Comparison of ENCODE assay signal across 13 cellular contexts in genomic region chr6:106886922-106887797, GRCh38.
A peak's percentile ranks its signal among the peaks of the same experiment; 100 is the strongest.
DNase-seq lines count a peak whose midpoint lies in the region; ATAC-seq and TF ChIP-seq lines count a peak whose summit lies in the region.
"Had no signal": no experiment of that assay in that cellular context is flagged by ENCODE, and none has a peak within 500 bp of the region (broad histone marks: within the 10 kb centered on the region; RNA-seq: fewer than 3 reads in every experiment).

No MANE protein-coding gene starts in this region.

- no peak overlapping the region for H3K4me2 ChIP-seq in parathyroid adenoma (ENCODE audit: low read length)

- no peak overlapping the region for H3K27ac ChIP-seq in parathyroid adenoma
- H3K27ac ChIP-seq: uterus had no signal

- no peaks in the 10 kb centered on the region for H3K9me3 Mint-ChIP-seq in endothelial cell (ENCODE audit: unreplicated experiment)
- H3K9me3 Mint-ChIP-seq: activated naive CD8-positive, alpha-beta T cell treated with anti-CD3 and anti-CD28 coated beads, Interleukin-2, amount 10 ng/mL, durations not matched to agents 7 days and 5 days; naive B cell had no signal

- H3K4me3 ChIP-seq in parathyroid adenoma (ENCODE audit: low read depth, low read length), result no peak overlapping the region
- H3K4me3 ChIP-seq: uterus had no signal

- DNase-seq in HT-29 (ENCODE audit: low spot score), result peak; percentile 58
- peak; percentile 71 for DNase-seq in NCI-H510A treated with DMSO at 0.1 percent for 48 hours (lab: John Stamatoyannopoulos, UW)
- DNase-seq in endothelial cell (ENCODE audit: low spot score), result no peak
- DNase-seq in stimulated activated naive CD4-positive, alpha-beta T cell treated with Interleukin-2 at 50 U/mL for 16 hours (lab: John Stamatoyannopoulos, UW), result no peak
- no peak for DNase-seq in DMS79 treated with DMSO at 0.1 percent for 48 hours (lab: John Stamatoyannopoulos, UW)
- no peak for DNase-seq in amygdala (lab: John Stamatoyannopoulos, UW)
- DNase-seq: activated naive CD8-positive, alpha-beta T cell treated with anti-CD3 and anti-CD28 coated beads, Interleukin-2, amount 10 ng/mL, durations not matched to agents 7 days and 5 days; GOT3; KG1; naive B cell; uterus had no signal

- no peaks in the 10 kb centered on the region for H3K36me3 Mint-ChIP-seq in endothelial cell (ENCODE audit: low read depth, unreplicated experiment)
- H3K36me3 Mint-ChIP-seq: activated naive CD8-positive, alpha-beta T cell treated with anti-CD3 and anti-CD28 coated beads, Interleukin-2, amount 10 ng/mL, durations not matched to agents 7 days and 5 days had no signal

- no peaks in the 10 kb centered on the region for H3K9me3 ChIP-seq in parathyroid adenoma (ENCODE audit: control insufficient read depth, low read length)
- H3K9me3 ChIP-seq: uterus had no signal

- H3K36me3 ChIP-seq in parathyroid adenoma (ENCODE audit: control insufficient read depth, insufficient read depth, low read length), result no peaks in the 10 kb centered on the region
- H3K36me3 ChIP-seq: uterus had no signal

- H3K27ac Mint-ChIP-seq in endothelial cell (ENCODE audit: unreplicated experiment), result peak overlapping the region; percentile 93
- H3K27ac Mint-ChIP-seq: activated naive CD8-positive, alpha-beta T cell treated with anti-CD3 and anti-CD28 coated beads, Interleukin-2, amount 10 ng/mL, durations not matched to agents 7 days and 5 days; naive B cell had no signal

- no peaks in the 10 kb centered on the region for H3K27me3 ChIP-seq in parathyroid adenoma (ENCODE audit: control insufficient read depth, insufficient read depth, low read length)
- H3K27me3 ChIP-seq: uterus had no signal

- H3K79me2 ChIP-seq in parathyroid adenoma, result no peaks in the 10 kb centered on the region

- peaks cover 44% of the 10 kb centered on the region for H3K4me1 Mint-ChIP-seq in endothelial cell (ENCODE audit: unreplicated experiment)
- H3K4me1 Mint-ChIP-seq: activated naive CD8-positive, alpha-beta T cell treated with anti-CD3 and anti-CD28 coated beads, Interleukin-2, amount 10 ng/mL, durations not matched to agents 7 days and 5 days had no signal

- H3K9ac ChIP-seq in parathyroid adenoma, result no peak overlapping the region

- TF ChIP-seq CTCF in endothelial cell (IDR thresholded peaks at IDR 0.05; ENCODE audit: unreplicated experiment) (no peak), parathyroid adenoma (IDR thresholded peaks at IDR 0.05) (no peak)

- peaks cover 3% of the 10 kb centered on the region for H3K27me3 Mint-ChIP-seq in endothelial cell (ENCODE audit: unreplicated experiment)

- peaks cover 5% of the 10 kb centered on the region for H3K4me1 ChIP-seq in parathyroid adenoma
- H3K4me1 ChIP-seq: uterus had no signal

- no peak overlapping the region for H3K4me3 Mint-ChIP-seq in endothelial cell (ENCODE audit: unreplicated experiment)
- H3K4me3 Mint-ChIP-seq: activated naive CD8-positive, alpha-beta T cell treated with anti-CD3 and anti-CD28 coated beads, Interleukin-2, amount 10 ng/mL, durations not matched to agents 7 days and 5 days; naive B cell had no signal

- H2AFZ ChIP-seq in parathyroid adenoma, result peak overlapping the region; percentile 34

- no peak for ATAC-seq in GM19351 (IDR thresholded peaks at IDR 0.05; ENCODE audit: unreplicated experiment)

Comparison
In these comparisons a context has a peak if more than half of its experiments do, and no peak if none do; other contexts are left out.
1. DNase-seq: peak in HT-29 (single experiment) and NCI-H510A treated with DMSO at 0.1 percent for 48 hours (single experiment); none in endothelial cell (single experiment), stimulated activated naive CD4-positive, alpha-beta T cell treated with Interleukin-2 at 50 U/mL for 16 hours (single experiment), DMS79 treated with DMSO at 0.1 percent for 48 hours (single experiment) and amygdala (0 of 56).